In the genomic region with DNA sequence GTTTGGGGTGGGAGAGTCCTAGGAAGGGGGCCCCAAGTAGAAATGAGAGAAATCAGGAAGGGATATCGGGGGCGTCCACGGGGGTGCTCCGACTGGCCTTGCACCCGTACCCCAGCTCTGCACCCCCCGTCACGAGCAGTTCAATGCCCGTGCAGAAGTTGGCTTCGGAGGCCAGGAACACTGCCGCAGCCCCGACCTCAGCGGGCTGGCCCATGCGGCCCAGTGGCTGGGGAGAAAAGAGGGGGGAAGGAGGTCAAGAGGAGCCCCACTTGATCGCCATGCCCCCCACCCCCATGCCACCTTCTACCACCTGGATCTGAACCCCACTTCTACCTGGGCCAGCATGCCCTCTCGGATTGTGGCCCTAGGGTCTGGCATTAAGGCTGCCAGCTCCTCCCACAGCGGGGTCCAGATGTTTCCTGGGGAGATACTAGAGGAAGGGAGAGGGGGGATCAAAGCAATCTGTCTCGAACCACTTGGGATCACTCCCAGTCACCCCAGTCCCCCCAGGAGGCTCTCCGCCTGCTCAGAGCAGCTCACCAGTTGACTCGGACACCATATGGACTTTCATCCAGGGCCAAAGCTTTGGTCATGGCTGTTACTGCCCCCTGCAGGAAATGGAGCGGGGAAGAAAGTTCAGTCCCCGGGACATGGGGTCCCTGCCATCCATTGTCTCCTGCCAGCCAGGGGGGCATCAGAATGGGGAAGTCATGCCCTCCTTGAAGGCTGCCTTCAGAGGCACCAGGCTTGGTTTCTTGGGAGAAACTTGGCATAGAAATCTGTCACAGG, we compare ENCODE assay signal across 9 cellular contexts. TPM values are rescaled to one million over a fixed set of nuclear protein-coding genes. Genes with fewer than 3 reads are reported as not detected.
DNase-seq lines count a peak whose midpoint lies in the region; ATAC-seq, FAIRE-seq and TF ChIP-seq lines count a peak whose summit lies in the region.
"Had no signal": no experiment of that assay in that cellular context is flagged by ENCODE, and none has a peak within 500 bp of the region (broad histone marks: within the 10 kb centered on the region; RNA-seq: fewer than 3 reads in every experiment).

No MANE protein-coding gene starts in this region.

- H3K27ac ChIP-seq in tibial nerve: peak overlapping the region; percentile 89 to 94 (median 92)
- H3K27ac ChIP-seq: VCaP had no signal

- H3K9me3 ChIP-seq in tibial nerve: no peaks in the 10 kb centered on the region

- H3K36me3 Mint-ChIP-seq in WTC11: no peaks in the 10 kb centered on the region

- TF ChIP-seq CTCF in WTC11 (IDR thresholded peaks at IDR 0.05): no peak
- TF ChIP-seq CTCF in tibial nerve (IDR thresholded peaks at IDR 0.05): no peak

- peak overlapping the region; percentile 98 for H3K27ac Mint-ChIP-seq in WTC11

- H3K36me3 ChIP-seq in tibial nerve: peaks cover 0 to 7% (median 0%) of the 10 kb centered on the region in 3 donors

- H3K27me3 Mint-ChIP-seq in WTC11 (ENCODE audit: low read depth): peaks cover 35% of the 10 kb centered on the region

- ATAC-seq in WTC11: no peak

- TF ChIP-seq EP300 in tibial nerve (IDR thresholded peaks at IDR 0.05): no peak

- H3K4me3 Mint-ChIP-seq in WTC11: peak overlapping the region; percentile 69

- no peak overlapping the region for H3K4me3 ChIP-seq in tibial nerve

- CTCF ChIA-PET in WTC11 (lab: Charles Lee): interaction anchor here (0.5 to 7.9 kb wide), 28 partner anchors 10 to 1196 kb away, joined by 3 to 132 read pairs (median 4); partner anchors contain the start of genes CA11, DBP, FGF21 and HSD17B14

- 83 to 86% methylated on average over 12 to 21 of the region's 21 CpGs for WGBS in tibial nerve, 2 donors

- DNase-seq in NCI-H82 (lab: John Stamatoyannopoulos, UW) (peak; percentile 43), NCI-H82 treated with DMSO at 0.1 percent for 48 hours (lab: John Stamatoyannopoulos, UW; ENCODE audit: unreplicated experiment) (no peak), WTC11 (ENCODE audit: low spot score) (peak; percentile 57), iPS-NIHi7 (ENCODE audit: extremely low spot score) (peak; percentile 71), tibial nerve (ENCODE audit: low spot score in 2 of 2) (no peak), urothelium cell line (ENCODE audit: low spot score) (no peak), GM19239 (ENCODE audit: insufficient read length, low spot score) (no peak)
- no peak for DNase-seq in activated CD4-positive, alpha-beta T cell treated with anti-CD3 and anti-CD28 coated beads, Interleukin-2, amount 50 U/mL, for 48 hours

- FAIRE-seq in urothelium cell line (lab: Jason Lieb, UNC): no peak
- no peak for FAIRE-seq in GM19239 (lab: Jason Lieb, UNC)

- no peaks in the 10 kb centered on the region for H3K9me3 Mint-ChIP-seq in WTC11

- H3K4me1 Mint-ChIP-seq in WTC11: peaks cover 26% of the 10 kb centered on the region

- H3K4me1 ChIP-seq in tibial nerve: peaks cover 0 to 39% (median 8%) of the 10 kb centered on the region in 4 donors

- H3K27me3 ChIP-seq in tibial nerve: no peaks in the 10 kb centered on the region

- no peak for TF ChIP-seq POLR2A in tibial nerve (IDR thresholded peaks at IDR 0.05)

- POLR2A ChIA-PET in WTC11 (lab: Charles Lee): interaction anchor here (1.1 to 1.8 kb wide), 5 partner anchors 14 to 183 kb away, joined by 3 to 7 read pairs (median 7); no protein-coding TSS in a partner anchor

TF ChIP-seq in WTC11, 78 proteins besides CTCF, POLR2A, EP300 and RAD21:
- TF ChIP-seq, protein P1, sequence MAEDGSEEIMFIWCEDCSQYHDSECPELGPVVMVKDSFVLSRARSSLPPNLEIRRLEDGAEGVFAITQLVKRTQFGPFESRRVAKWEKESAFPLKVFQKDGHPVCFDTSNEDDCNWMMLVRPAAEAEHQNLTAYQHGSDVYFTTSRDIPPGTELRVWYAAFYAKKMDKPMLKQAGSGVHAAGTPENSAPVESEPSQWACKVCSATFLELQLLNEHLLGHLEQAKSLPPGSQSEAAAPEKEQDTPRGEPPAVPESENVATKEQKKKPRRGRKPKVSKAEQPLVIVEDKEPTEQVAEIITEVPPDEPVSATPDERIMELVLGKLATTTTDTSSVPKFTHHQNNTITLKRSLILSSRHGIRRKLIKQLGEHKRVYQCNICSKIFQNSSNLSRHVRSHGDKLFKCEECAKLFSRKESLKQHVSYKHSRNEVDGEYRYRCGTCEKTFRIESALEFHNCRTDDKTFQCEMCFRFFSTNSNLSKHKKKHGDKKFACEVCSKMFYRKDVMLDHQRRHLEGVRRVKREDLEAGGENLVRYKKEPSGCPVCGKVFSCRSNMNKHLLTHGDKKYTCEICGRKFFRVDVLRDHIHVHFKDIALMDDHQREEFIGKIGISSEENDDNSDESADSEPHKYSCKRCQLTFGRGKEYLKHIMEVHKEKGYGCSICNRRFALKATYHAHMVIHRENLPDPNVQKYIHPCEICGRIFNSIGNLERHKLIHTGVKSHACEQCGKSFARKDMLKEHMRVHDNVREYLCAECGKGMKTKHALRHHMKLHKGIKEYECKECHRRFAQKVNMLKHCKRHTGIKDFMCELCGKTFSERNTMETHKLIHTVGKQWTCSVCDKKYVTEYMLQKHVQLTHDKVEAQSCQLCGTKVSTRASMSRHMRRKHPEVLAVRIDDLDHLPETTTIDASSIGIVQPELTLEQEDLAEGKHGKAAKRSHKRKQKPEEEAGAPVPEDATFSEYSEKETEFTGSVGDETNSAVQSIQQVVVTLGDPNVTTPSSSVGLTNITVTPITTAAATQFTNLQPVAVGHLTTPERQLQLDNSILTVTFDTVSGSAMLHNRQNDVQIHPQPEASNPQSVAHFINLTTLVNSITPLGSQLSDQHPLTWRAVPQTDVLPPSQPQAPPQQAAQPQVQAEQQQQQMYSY (CRISPR knock-in tag; IDR thresholded peaks at IDR 0.05): peak; percentile 38; the same call in 1 of the 2 replicates
- TF ChIP-seq, protein P2, sequence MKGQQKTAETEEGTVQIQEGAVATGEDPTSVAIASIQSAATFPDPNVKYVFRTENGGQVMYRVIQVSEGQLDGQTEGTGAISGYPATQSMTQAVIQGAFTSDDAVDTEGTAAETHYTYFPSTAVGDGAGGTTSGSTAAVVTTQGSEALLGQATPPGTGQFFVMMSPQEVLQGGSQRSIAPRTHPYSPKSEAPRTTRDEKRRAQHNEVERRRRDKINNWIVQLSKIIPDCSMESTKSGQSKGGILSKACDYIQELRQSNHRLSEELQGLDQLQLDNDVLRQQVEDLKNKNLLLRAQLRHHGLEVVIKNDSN (CRISPR knock-in tag; IDR thresholded peaks at IDR 0.05): no peak
- TF ChIP-seq NFE2L1 (CRISPR knock-in tag; IDR thresholded peaks at IDR 0.05) (no peak), NFYB (CRISPR knock-in tag; conservative IDR thresholded peaks at IDR 0.05; ENCODE audit: low read depth) (no peak)
TF ChIP-seq in WTC11: peak in this region for 1.

RNA-seq across cellular contexts. Expression of gene BCAT2, which starts 2.5 kb away (rescaled TPM):
- total RNA-seq in WTC11 (2021) (38.7 to 48.5 TPM (median 47.7 TPM) in 3 replicates), tibial nerve (100 to 1,000 TPM in 1 of 4 donors, 10 to 100 TPM in 3; 75.8 to 108 (median 88.3) TPM)

RNA-seq across cellular contexts. Expression of gene HSD17B14, which starts 23.0 kb away (rescaled TPM):
- 11.4 to 18.2 TPM (median 17.0 TPM) in 3 replicates for total RNA-seq in WTC11 (2021)
- 10 to 100 TPM; 20.1 to 34.5 (median 26.3) TPM for total RNA-seq in tibial nerve

RNA-seq across cellular contexts. Expression of gene PLEKHA4, which starts 55.1 kb away (rescaled TPM):
- total RNA-seq in WTC11 (2021): 14.8 to 17.7 TPM (median 16.8 TPM) in 3 replicates
- 100 to 1,000 TPM; 211 to 444 (median 282) TPM for total RNA-seq in tibial nerve

RNA-seq across cellular contexts. Expression of gene FGF21, which starts 58.0 kb away (rescaled TPM):
- total RNA-seq in WTC11 (2021) (0.21 to 0.44 TPM (median 0.26 TPM) in 3 replicates), tibial nerve (not detected)

RNA-seq across cellular contexts. Expression of gene PPP1R15A, which starts 58.9 kb away (rescaled TPM):
- total RNA-seq in WTC11 (2021) (17.0 to 19.5 TPM (median 17.9 TPM) in 3 replicates), tibial nerve (100 to 1,000 TPM in 2 of 4 donors, 10 to 100 TPM in 2; 81.0 to 171 (median 101) TPM)

Comparison
In these comparisons a context has a peak if more than half of its experiments do, and no peak if none do; other contexts are left out.
1. DNase-seq: peak in NCI-H82 (single experiment), WTC11 (single experiment) and iPS-NIHi7 (single experiment); none in NCI-H82 treated with DMSO at 0.1 percent for 48 hours (single experiment), tibial nerve (0 of 2), urothelium cell line (single experiment), activated CD4-positive, alpha-beta T cell treated with anti-CD3 and anti-CD28 coated beads, Interleukin-2, amount 50 U/mL, for 48 hours (0 of 2) and GM19239 (single experiment).
2. RNA of gene PLEKHA4, which starts 55.1 kb away (total RNA-seq): 211 to 444 TPM in tibial nerve; 14.8 to 17.7 TPM in WTC11; every median in the first group is over 10 times any median in the second.